Comparison of ENCODE assay signal across 28 cellular contexts in genomic region chr5:138884554-138884953, GRCh38. TPM values are rescaled to one million over a fixed set of nuclear protein-coding genes. Genes with fewer than 3 reads are reported as not detected.
"Had no signal": no experiment of that assay in that cellular context is flagged by ENCODE, and none has a peak within 500 bp of the region (broad histone marks: within the 10 kb centered on the region; RNA-seq: fewer than 3 reads in every experiment).

No MANE protein-coding gene starts in this region.

- H3K4me1 Mint-ChIP-seq: activated CD4-positive, alpha-beta memory T cell treated with anti-CD3 and anti-CD28 coated beads, Interleukin-2, amount 10 ng/mL, durations not matched to agents 7 days and 5 days; activated CD4-positive, alpha-beta T cell treated with anti-CD3 and anti-CD28 coated beads, Interleukin-2, amount 10 ng/mL, durations not matched to agents 7 days and 5 days; activated naive CD4-positive, alpha-beta T cell treated with anti-CD3 and anti-CD28 coated beads, Interleukin-2, amount 50 U/mL, for 24 hours; activated naive CD8-positive, alpha-beta T cell treated with anti-CD3 and anti-CD28 coated beads, Interleukin-2, amount 50 U/mL, for 24 hours; T-helper 17 cell had no signal

- H3K27ac Mint-ChIP-seq: activated CD4-positive, alpha-beta memory T cell treated with anti-CD3 and anti-CD28 coated beads, Interleukin-2, amount 10 ng/mL, durations not matched to agents 7 days and 5 days; activated CD4-positive, alpha-beta T cell treated with anti-CD3 and anti-CD28 coated beads, Interleukin-2, amount 10 ng/mL, durations not matched to agents 7 days and 5 days; activated naive CD4-positive, alpha-beta T cell treated with anti-CD3 and anti-CD28 coated beads, Interleukin-2, amount 50 U/mL, for 24 hours; activated naive CD8-positive, alpha-beta T cell treated with anti-CD3 and anti-CD28 coated beads, Interleukin-2, amount 50 U/mL, for 24 hours; activated T-cell treated with anti-CD3 and anti-CD28 coated beads, Interleukin-2, amount 50 U/mL, for 24 hours; effector memory CD8-positive, alpha-beta T cell; T-helper 17 cell had no signal

- H3K27ac ChIP-seq: gastroesophageal sphincter, hepatocyte, left ventricle myocardium inferior, neutrophil, right lobe of liver, suprapubic skin, tibial artery had no signal

- H3K27me3 Mint-ChIP-seq: effector memory CD8-positive, alpha-beta T cell; T-helper 17 cell had no signal

- H3K4me3 ChIP-seq: gastroesophageal sphincter, hepatocyte, left ventricle myocardium inferior, lung, right lobe of liver, suprapubic skin, tibial artery had no signal

- H3K4me3 Mint-ChIP-seq: activated CD4-positive, alpha-beta memory T cell treated with anti-CD3 and anti-CD28 coated beads, Interleukin-2, amount 10 ng/mL, durations not matched to agents 7 days and 5 days; activated CD4-positive, alpha-beta T cell treated with anti-CD3 and anti-CD28 coated beads, Interleukin-2, amount 10 ng/mL, durations not matched to agents 7 days and 5 days; activated naive CD4-positive, alpha-beta T cell treated with anti-CD3 and anti-CD28 coated beads, Interleukin-2, amount 50 U/mL, for 24 hours; activated naive CD8-positive, alpha-beta T cell treated with anti-CD3 and anti-CD28 coated beads, Interleukin-2, amount 50 U/mL, for 24 hours; activated T-cell treated with anti-CD3 and anti-CD28 coated beads, Interleukin-2, amount 50 U/mL, for 24 hours; effector memory CD8-positive, alpha-beta T cell; nephron progenitor cell; T-helper 17 cell had no signal

- H3K36me3 Mint-ChIP-seq: activated naive CD4-positive, alpha-beta T cell treated with anti-CD3 and anti-CD28 coated beads, Interleukin-2, amount 50 U/mL, for 24 hours had no signal

- H3K4me1 ChIP-seq: right lobe of liver had no signal

- DNase-seq: activated CD4-positive, alpha-beta memory T cell treated with anti-CD3 and anti-CD28 coated beads, Interleukin-2, amount 10 ng/mL, durations not matched to agents 7 days and 5 days; activated CD4-positive, alpha-beta T cell treated with anti-CD3 and anti-CD28 coated beads for 1 hour; activated CD4-positive, alpha-beta T cell treated with anti-CD3 and anti-CD28 coated beads, Interleukin-2, amount 10 ng/mL, durations not matched to agents 7 days and 5 days; activated CD8-positive, alpha-beta memory T cell treated with anti-CD3 and anti-CD28 coated beads, Interleukin-2, amount 50 U/mL, for 48 hours; activated gamma-delta T cell treated with Interleukin-2 at 50 U/mL for 16 hours; activated naive CD8-positive, alpha-beta T cell treated with anti-CD3 and anti-CD28 coated beads, Interleukin-2, amount 50 U/mL, for 24 hours; activated T-cell treated with anti-CD3 and anti-CD28 coated beads, Interleukin-2, amount 50 U/mL, for 24 hours; amygdala; caudate nucleus; cortex of kidney; effector memory CD8-positive, alpha-beta T cell; left ventricle myocardium inferior; nephron progenitor cell; right lobe of liver; small intestine; stimulated activated CD4-positive, alpha-beta T cell treated with anti-CD3 and anti-CD28 coated beads, Interleukin-1b, Interleukin-23, amount 100 ng/mL, for 48 hours; stimulated activated naive CD4-positive, alpha-beta T cell; T-helper 17 cell; tibial artery had no signal

- H3K9me3 Mint-ChIP-seq: activated naive CD4-positive, alpha-beta T cell treated with anti-CD3 and anti-CD28 coated beads, Interleukin-2, amount 50 U/mL, for 24 hours; effector memory CD8-positive, alpha-beta T cell had no signal

- H3K27me3 ChIP-seq: gastroesophageal sphincter, hepatocyte, neutrophil, right lobe of liver, suprapubic skin, tibial artery had no signal

- ATAC-seq: activated naive CD8-positive, alpha-beta T cell treated with anti-CD3 and anti-CD28 coated beads, Interleukin-2, amount 50 U/mL, for 24 hours; effector memory CD8-positive, alpha-beta T cell; gastroesophageal sphincter; right lobe of liver; T-helper 17 cell had no signal

- H3K9me3 ChIP-seq: gastroesophageal sphincter, left ventricle myocardium inferior, neutrophil, right lobe of liver, suprapubic skin, tibial artery had no signal

RNA-seq across cellular contexts. Expression of gene LRRTM2, which starts 9.4 kb away (rescaled TPM):
- total RNA-seq: activated CD4-positive, alpha-beta T cell treated with anti-CD3 and anti-CD28 coated beads, Interleukin-2, amount 10 ng/mL, durations not matched to agents 7 days and 5 days; chondrocyte; left ventricle myocardium inferior; osteocyte; ureter had no signal
